Comparison of ENCODE assay signal across 8 cellular contexts in genomic region chr2:111049792-111050640, GRCh38.
DNase-seq lines count a peak whose midpoint lies in the region; ATAC-seq and TF ChIP-seq lines count a peak whose summit lies in the region.

No MANE protein-coding gene starts in this region.

- TF ChIP-seq POLR2A in thyroid gland (IDR thresholded peaks at IDR 0.05), result no peak

- DNase-seq in Caki2 (ENCODE audit: low read depth) (peak; percentile 36), thyroid gland (no peak), SJCRH30 (no peak), right cardiac atrium (no peak)
- DNase-seq in effector memory CD8-positive, alpha-beta T cell, result no peak
- no peak for DNase-seq in activated effector memory CD4-positive, alpha-beta T cell treated with anti-CD3 and anti-CD28 coated beads, Interleukin-2, amount 50 U/mL, for 16 hours

- H3K27me3 Mint-ChIP-seq in effector memory CD8-positive, alpha-beta T cell, result peaks cover 12 to 29% of the 10 kb centered on the region in 2 donors

- in situ Hi-C loops in Caki2 (cut with HindIII; ENCODE audit: low pct_unique_long_range_greater_than_20kb, low sequenced_read_pairs), result no loop called here

- H3K4me3 ChIP-seq in thyroid gland (replicated peaks in 1 of 3), result no peak overlapping the region
- no peak overlapping the region for H3K4me3 ChIP-seq in SJCRH30
- H3K4me3 ChIP-seq in right cardiac atrium (ENCODE audit: low read length), result no peak overlapping the region

- H3K27me3 ChIP-seq in thyroid gland (no peaks in the 10 kb centered on the region), SJCRH30 (0 out of 2 replicates have a peak, but pooled peaks cover 2% of the 10 kb centered on the region), right cardiac atrium (ENCODE audit: control insufficient read depth, insufficient read depth) (no peaks in the 10 kb centered on the region)

- intact Hi-C loops in thyroid gland (cut with DNase I), result no loop called here
- intact Hi-C loops in right cardiac atrium (cut with DNase I), result no loop called here

- peaks cover 15 to 17% of the 10 kb centered on the region in 2 donors for H3K4me1 Mint-ChIP-seq in effector memory CD8-positive, alpha-beta T cell (ENCODE audit: low read depth in 2 of 2)

- peaks cover 11 to 12% of the 10 kb centered on the region in 2 donors for H3K4me1 ChIP-seq in thyroid gland
- H3K4me1 ChIP-seq in SJCRH30, result no peaks in the 10 kb centered on the region
- no peaks in the 10 kb centered on the region for H3K4me1 ChIP-seq in right cardiac atrium (ENCODE audit: control insufficient read depth, insufficient read depth, low read length)

- H3K4me3 Mint-ChIP-seq in effector memory CD8-positive, alpha-beta T cell, result peak overlapping the region; percentile 13 to 54

- H3K36me3 ChIP-seq in thyroid gland (no peaks in the 10 kb centered on the region), SJCRH30 (no peaks in the 10 kb centered on the region)

- H3K27ac Mint-ChIP-seq in effector memory CD8-positive, alpha-beta T cell, result peak overlapping the region; percentile 11 to 72

- 83 to 90% methylated on average over 8 of the region's 8 CpGs for WGBS in thyroid gland, 2 donors
- WGBS in right cardiac atrium, result 76% methylated on average over 8 of the region's 8 CpGs

- ATAC-seq in GM19025 (IDR thresholded peaks at IDR 0.05; ENCODE audit: low read depth, unreplicated experiment) (peak; percentile 46), HG03354 (IDR thresholded peaks at IDR 0.05; ENCODE audit: poor library complexity, severe bottlenecking, unreplicated experiment) (peak; percentile 65), right cardiac atrium (no peak)
- ATAC-seq in effector memory CD8-positive, alpha-beta T cell (replicated peaks), result peak; percentile 19

- no peak overlapping the region for H3K27ac ChIP-seq in thyroid gland
- H3K27ac ChIP-seq in SJCRH30, result no peak overlapping the region
- H3K27ac ChIP-seq in right cardiac atrium (ENCODE audit: low read length), result no peak overlapping the region

- H3K9me3 Mint-ChIP-seq in effector memory CD8-positive, alpha-beta T cell, result no peaks in the 10 kb centered on the region

- TF ChIP-seq CTCF in thyroid gland (IDR thresholded peaks at IDR 0.05), result no peak

- peaks cover 5% of the 10 kb centered on the region for H3K36me3 Mint-ChIP-seq in effector memory CD8-positive, alpha-beta T cell (ENCODE audit: insufficient read depth)

- no peaks in the 10 kb centered on the region for H3K9me3 ChIP-seq in thyroid gland
- H3K9me3 ChIP-seq in SJCRH30 (replicated peaks), result no peaks in the 10 kb centered on the region
- no peaks in the 10 kb centered on the region for H3K9me3 ChIP-seq in right cardiac atrium (ENCODE audit: control insufficient read depth, low read length)

Comparison
In these comparisons a context has a peak if more than half of its experiments do, and no peak if none do; other contexts are left out.
1. ATAC-seq: peak in GM19025 (single experiment), HG03354 (single experiment) and effector memory CD8-positive, alpha-beta T cell (single experiment); none in right cardiac atrium (0 of 2).